8 cellular contexts compared by ENCODE assay signal in genomic region chr6:160911949-160912348, GRCh38.
"Had no signal": no experiment of that assay in that cellular context is flagged by ENCODE, and none has a peak within 500 bp of the region (broad histone marks: within the 10 kb centered on the region; RNA-seq: fewer than 3 reads in every experiment).

No MANE protein-coding gene starts in this region.

- ATAC-seq: GM12878 had no signal

- FAIRE-seq: G401.6, GM12878, GM12891, GM12892, GM18507, GM19239 had no signal

- DNase-seq: GDM1, GF-D8 had no signal

- H3K4me3 ChIP-seq: GM12878 had no signal
